ENCODE assay signal across 31 cellular contexts in genomic region chr15:41396111-41396510, GRCh38. TPM values are rescaled to one million over a fixed set of nuclear protein-coding genes. Genes with fewer than 3 reads are reported as not detected.
DNase-seq lines count a peak whose midpoint lies in the region; ATAC-seq, FAIRE-seq and TF ChIP-seq lines count a peak whose summit lies in the region.
"Had no signal": no experiment of that assay in that cellular context is flagged by ENCODE, and none has a peak within 500 bp of the region (broad histone marks: within the 10 kb centered on the region; RNA-seq: fewer than 3 reads in every experiment).

No MANE protein-coding gene starts in this region.

- H3K9me3 Mint-ChIP-seq in activated T-cell treated with anti-CD3 and anti-CD28 coated beads, Interleukin-2, amount 50 U/mL, for 4 hours = no peaks in the 10 kb centered on the region
- no peaks in the 10 kb centered on the region for H3K9me3 Mint-ChIP-seq in stimulated activated effector memory CD8-positive, alpha-beta T cell treated with anti-CD3 and anti-CD28 coated beads, Interleukin-12 subunit alpha, Interleukin-12 subunit beta, amount 100 ng/mL, for 72 hours
- H3K9me3 Mint-ChIP-seq: activated naive CD8-positive, alpha-beta T cell treated with anti-CD3 and anti-CD28 coated beads, Interleukin-2, amount 50 U/mL, for 24 hours; CD8-positive, alpha-beta memory T cell; HFFc6; mesothelial cell of epicardium had no signal

- POLR2A ChIA-PET in GM12878 (lab: Charles Lee) = interaction anchor here (0.7 kb wide), 1 partner anchor 63 kb away, joined by 3 read pairs; no protein-coding TSS in a partner anchor

- no peak for ATAC-seq in activated T-cell treated with anti-CD3 and anti-CD28 coated beads, Interleukin-2, amount 50 U/mL, for 4 hours
- no peak for ATAC-seq in GM12878
- no peak for ATAC-seq in stimulated activated effector memory CD8-positive, alpha-beta T cell treated with anti-CD3 and anti-CD28 coated beads, Interleukin-12 subunit alpha, Interleukin-12 subunit beta, amount 100 ng/mL, for 72 hours
- ATAC-seq: activated naive CD8-positive, alpha-beta T cell treated with anti-CD3 and anti-CD28 coated beads, Interleukin-2, amount 50 U/mL, for 24 hours; left ventricle myocardium superior; right lobe of liver had no signal

- H3K4me3 ChIP-seq in GM12878 (no peak overlapping the region), stomach (no peak overlapping the region)
- H3K4me3 ChIP-seq: cardiac muscle cell, colonic mucosa, right lobe of liver, transverse colon had no signal

- CTCF ChIA-PET in GM12878 (lab: Yijun Ruan, JAX) = no interaction called here

- peak overlapping the region; percentile 25 for H3K4me3 Mint-ChIP-seq in activated T-cell treated with anti-CD3 and anti-CD28 coated beads, Interleukin-2, amount 50 U/mL, for 4 hours
- H3K4me3 Mint-ChIP-seq in stimulated activated effector memory CD8-positive, alpha-beta T cell treated with anti-CD3 and anti-CD28 coated beads, Interleukin-12 subunit alpha, Interleukin-12 subunit beta, amount 100 ng/mL, for 72 hours = no peak overlapping the region
- H3K4me3 Mint-ChIP-seq: activated naive CD8-positive, alpha-beta T cell treated with anti-CD3 and anti-CD28 coated beads, Interleukin-2, amount 50 U/mL, for 24 hours; CD8-positive, alpha-beta memory T cell; HFFc6; mesothelial cell of epicardium had no signal

- no peak for DNase-seq in activated T-cell treated with anti-CD3 and anti-CD28 coated beads, Interleukin-2, amount 50 U/mL, for 4 hours
- DNase-seq in activated T-cell treated with anti-CD3 and anti-CD28 coated beads for 4 hours (no peak), MV-4-11 (lab: John Stamatoyannopoulos, UW) (peak; percentile 3), GM12878 (ENCODE audit: low read depth, low spot score) (no peak), NCI-H345 (lab: John Stamatoyannopoulos, UW) (no peak), stomach (no peak)
- DNase-seq in stimulated activated effector memory CD8-positive, alpha-beta T cell treated with anti-CD3 and anti-CD28 coated beads, Interleukin-12 subunit alpha, Interleukin-12 subunit beta, amount 100 ng/mL, for 72 hours (ENCODE audit: low spot score in 2 of 2) = no peak
- no peak for DNase-seq in stimulated activated naive CD4-positive, alpha-beta T cell treated with Interleukin-2 at 50 U/mL for 16 hours (lab: John Stamatoyannopoulos, UW)
- DNase-seq: activated CD4-positive, alpha-beta T cell treated with anti-CD3 and anti-CD28 coated beads, Interleukin-2, amount 50 U/mL, for 1 hour; activated effector memory CD4-positive, alpha-beta T cell treated with anti-CD3 and anti-CD28 coated beads, Interleukin-2, amount 50 U/mL, for 16 hours; activated naive CD8-positive, alpha-beta T cell treated with anti-CD3 and anti-CD28 coated beads, Interleukin-2, amount 50 U/mL, for 24 hours; CD8-positive, alpha-beta memory T cell; colonic mucosa; glutamatergic neuron; GOT3; HFFc6; KBM-7; left ventricle myocardium superior; NCI-H1436 treated with DMSO at 0.1 percent for 48 hours; NCI-H2107; NCI-H748 treated with DMSO at 0.1 percent for 48 hours; right lobe of liver; SIG-M5; T1000; transverse colon had no signal

- H3K9me3 ChIP-seq in GM12878 (replicated peaks; ENCODE audit: control insufficient read depth, insufficient read depth, low read length) (no peaks in the 10 kb centered on the region), stomach (no peaks in the 10 kb centered on the region)
- H3K9me3 ChIP-seq: colonic mucosa, right lobe of liver, transverse colon had no signal

- peak; percentile 52 for FAIRE-seq in GM12878 (lab: Jason Lieb, UNC)
- FAIRE-seq: astrocyte, GM18507, islet of Langerhans had no signal

- TF ChIP-seq EP300 in GM12878 (IDR thresholded peaks at IDR 0.05; ENCODE audit: borderline replicate concordance in 1 of 2, control insufficient read depth in 1 of 2, low read depth in 2 of 2, low read length in 2 of 2) (no peak), stomach (IDR thresholded peaks at IDR 0.05) (no peak)

- H3K27me3 Mint-ChIP-seq in activated T-cell treated with anti-CD3 and anti-CD28 coated beads, Interleukin-2, amount 50 U/mL, for 4 hours (ENCODE audit: low read depth) = no peaks in the 10 kb centered on the region
- H3K27me3 Mint-ChIP-seq: activated naive CD8-positive, alpha-beta T cell treated with anti-CD3 and anti-CD28 coated beads, Interleukin-2, amount 50 U/mL, for 24 hours; CD8-positive, alpha-beta memory T cell; progenitor cell of endocrine pancreas had no signal

- in situ Hi-C loops in GM12878 (cut with MboI) = no loop called here

- SMC1A ChIA-PET in GM12878 (lab: Charles Lee; ENCODE audit: uncharacterized antibody, unreplicated experiment) = no interaction called here

- H3K4me2 ChIP-seq in GM12878 (ENCODE audit: control insufficient read depth, insufficient read depth) = no peak overlapping the region

- RAD21 ChIA-PET in GM12878 (lab: Charles Lee; ENCODE audit: unreplicated experiment) = interaction anchor here (0.7 kb wide), 1 partner anchor 31 kb away, joined by 9 read pairs; no protein-coding TSS in a partner anchor

- no peak overlapping the region for H2AFZ ChIP-seq in GM12878 (ENCODE audit: control insufficient read depth, low read depth, low read length)

- 55% methylated on average over 3 of the region's 3 CpGs for whole genome bisulfite sequencing in GM12878 (ENCODE audit: insufficient coverage, insufficient replicate concordance, low lambda C conversion rate, missing lambda C conversion rate)
- WGBS in stomach, 5 donors = 78 to 94% (median 85%) methylated on average over 3 of the region's 3 CpGs

- peak overlapping the region; percentile 5 for H3K27ac Mint-ChIP-seq in stimulated activated effector memory CD8-positive, alpha-beta T cell treated with anti-CD3 and anti-CD28 coated beads, Interleukin-12 subunit alpha, Interleukin-12 subunit beta, amount 100 ng/mL, for 72 hours
- H3K27ac Mint-ChIP-seq: activated naive CD8-positive, alpha-beta T cell treated with anti-CD3 and anti-CD28 coated beads, Interleukin-2, amount 50 U/mL, for 24 hours; HFFc6; mesothelial cell of epicardium; progenitor cell of endocrine pancreas had no signal

- no peaks in the 10 kb centered on the region for H4K20me1 ChIP-seq in GM12878 (ENCODE audit: control insufficient read depth, insufficient read depth)

- peaks cover 1% of the 10 kb centered on the region; the same call in 1 of the 2 replicates for H3K79me2 ChIP-seq in GM12878 (ENCODE audit: control insufficient read depth, insufficient read depth, low read length)

- H3K27me3 ChIP-seq in GM12878 (replicated peaks in 1 of 2; ENCODE audit: control insufficient read depth in 2 of 2, insufficient read depth in 2 of 2, low read length in 1 of 2) (no peaks in the 10 kb centered on the region), stomach (no peaks in the 10 kb centered on the region)
- H3K27me3 ChIP-seq: cardiac muscle cell, colonic mucosa, right lobe of liver, transverse colon had no signal

- intact Hi-C loops in GM12878 (cut with micrococcal nuclease; ENCODE audit: unreplicated experiment) = no loop called here
- intact Hi-C loops in stomach (cut with DNase I; ENCODE audit: low total_unique reads) = no loop called here

- peaks cover 19% of the 10 kb centered on the region for H3K4me1 Mint-ChIP-seq in activated T-cell treated with anti-CD3 and anti-CD28 coated beads, Interleukin-2, amount 50 U/mL, for 4 hours (ENCODE audit: low read depth)
- H3K4me1 Mint-ChIP-seq in stimulated activated effector memory CD8-positive, alpha-beta T cell treated with anti-CD3 and anti-CD28 coated beads, Interleukin-12 subunit alpha, Interleukin-12 subunit beta, amount 100 ng/mL, for 72 hours = peaks cover 18% of the 10 kb centered on the region
- H3K4me1 Mint-ChIP-seq: mesothelial cell of epicardium had no signal

- H3K27ac ChIP-seq in GM12878 (ENCODE audit: control insufficient read depth, insufficient read depth) (no peak overlapping the region; the same call in 1 of the 2 replicates), stomach (no peak overlapping the region)
- H3K27ac ChIP-seq: cardiac muscle cell, colonic mucosa, right lobe of liver, transverse colon had no signal

- H3K36me3 Mint-ChIP-seq in activated T-cell treated with anti-CD3 and anti-CD28 coated beads, Interleukin-2, amount 50 U/mL, for 4 hours (ENCODE audit: insufficient read depth) = peaks cover 27% of the 10 kb centered on the region
- H3K36me3 Mint-ChIP-seq in stimulated activated effector memory CD8-positive, alpha-beta T cell treated with anti-CD3 and anti-CD28 coated beads, Interleukin-12 subunit alpha, Interleukin-12 subunit beta, amount 100 ng/mL, for 72 hours = peaks cover 49% of the 10 kb centered on the region

- no peak for TF ChIP-seq RAD21 in GM12878 (IDR thresholded peaks at IDR 0.05; ENCODE audit: insufficient read depth, low read depth, low read length)

- H3K36me3 ChIP-seq in GM12878 (ENCODE audit: control insufficient read depth in 2 of 2, insufficient read depth in 2 of 2, low read length in 1 of 2) (peaks cover 0 to 12% of the 10 kb centered on the region in 2 experiments; a peak in 1 of 4 replicates), stomach (peaks cover 23 to 55% (median 52%) of the 10 kb centered on the region in 4 donors)
- H3K36me3 ChIP-seq: colonic mucosa had no signal

- TF ChIP-seq CTCF in GM12878 (IDR thresholded peaks at IDR 0.05 in 2 of 3, conservative IDR thresholded peaks at IDR 0.05 in 1 of 3; ENCODE audit: control insufficient read depth in 2 of 3, extremely low read depth in 1 of 3, insufficient read depth in 1 of 3, low read depth in 3 of 3, low read length in 3 of 3) = no peak
- TF ChIP-seq CTCF in stomach (IDR thresholded peaks at IDR 0.05) = no peak

- H3K4me1 ChIP-seq in GM12878 (ENCODE audit: control insufficient read depth, insufficient read depth, low read length) (peaks cover 4% of the 10 kb centered on the region; the same call in 1 of the 2 replicates), stomach (peaks cover 0 to 5% (median 3%) of the 10 kb centered on the region in 4 donors)
- H3K4me1 ChIP-seq: colonic mucosa, right lobe of liver had no signal

- no peak for TF ChIP-seq POLR2A in GM12878 (IDR thresholded peaks at IDR 0.05; ENCODE audit: low read depth, low read length)
- no peak for TF ChIP-seq POLR2A in stomach (IDR thresholded peaks at IDR 0.05)

- H3K9ac ChIP-seq in GM12878 (ENCODE audit: control insufficient read depth, insufficient read depth, low read length) = no peak overlapping the region

- no TSS peak for BruUV-seq in GM12878 (replicated peaks; lab: Mats Ljungman, UMichigan)

RNA-seq across cellular contexts. Expression of gene NDUFAF1, which starts 6.2 kb away (rescaled TPM):
- 10 to 100 TPM; 28.6 to 31.4 (median 29.3) TPM for total RNA-seq in activated T-cell treated with anti-CD3 and anti-CD28 coated beads, Interleukin-2, amount 50 U/mL, for 4 hours
- 15.4 and 15.6 TPM in 2 replicates for total RNA-seq in GM12878 (2013; cell fraction: nucleolus; rRNA removed)
- 16.7 and 18.9 TPM in 2 replicates for total RNA-seq in GM12878 (2014; rRNA removed)
- total RNA-seq in GM12878 (2014; rRNA removed; fragmentation: Illumina TruSeq; extraction: Trizol) = 20.8 and 22.6 TPM in 2 replicates
- total RNA-seq in GM12878 (2021) = 16.6 and 17.3 TPM in 2 replicates
- 17.6 TPM for polyA plus RNA-seq in GM12878 (2011; ENCODE audit: low read depth)
- 19.4 and 27.9 TPM in 2 replicates for polyA plus RNA-seq in GM12878 (2011; rRNA removed)
- 8.6 and 9.8 TPM in 2 replicates for polyA plus RNA-seq in GM12878 (2011; cell fraction: cytosol; rRNA removed)
- 6.1 and 8.7 TPM in 2 replicates for polyA plus RNA-seq in GM12878 (2011; cell fraction: nucleus; rRNA removed)
- polyA plus RNA-seq in GM12878 (2012) = 13.8 and 14.7 TPM in 2 replicates
- polyA plus RNA-seq in GM12878 (2014; fragmentation: Illumina TruSeq; extraction: Trizol) = 23.5 and 33.9 TPM in 2 replicates
- polyA plus RNA-seq in GM12878 (2014; fragmentation: Nextera tagmentation; extraction: Ambion mirVana) = 10 to 100 TPM; 46.4 to 47.2 TPM
- 17.1 and 19.2 TPM in 2 replicates for polyA plus RNA-seq in GM12878 (2014; rRNA removed)
- polyA plus RNA-seq in GM12878 (2016; fragmentation: Nextera tagmentation; extraction: Ambion mirVana) = 10 to 100 TPM; 37.8 to 38.8 TPM
- 5.3 and 6.2 TPM in 2 replicates for polyA minus RNA-seq in GM12878 (2011; rRNA and poly(A)+ RNA removed)
- polyA minus RNA-seq in GM12878 (2011; cell fraction: cytosol; rRNA and poly(A)+ RNA removed) = 2.4 and 3.1 TPM in 2 replicates
- polyA minus RNA-seq in GM12878 (2011; cell fraction: nucleus; rRNA and poly(A)+ RNA removed) = 2.7 and 3.9 TPM in 2 replicates
- total RNA-seq in stomach = 10 to 100 TPM in 4 of 5 donors, 1 to 10 TPM in 1; 7.4 to 74.1 (median 17.8) TPM
- 10 to 100 TPM; 16.5 to 20.2 (median 18.9) TPM for polyA plus RNA-seq in stomach

RNA-seq across cellular contexts. Expression of gene RTF1, which starts 20.8 kb away (rescaled TPM):
- 10 to 100 TPM; 28.6 to 38.3 (median 32.6) TPM for total RNA-seq in activated T-cell treated with anti-CD3 and anti-CD28 coated beads, Interleukin-2, amount 50 U/mL, for 4 hours
- 18.6 and 23.8 TPM in 2 replicates for total RNA-seq in GM12878 (2013; cell fraction: nucleolus; rRNA removed)
- total RNA-seq in GM12878 (2014; rRNA removed) = 15.2 and 19.3 TPM in 2 replicates
- 35.5 and 35.6 TPM in 2 replicates for total RNA-seq in GM12878 (2014; rRNA removed; fragmentation: Illumina TruSeq; extraction: Trizol)
- total RNA-seq in GM12878 (2021) = 28.4 and 31.2 TPM in 2 replicates
- polyA plus RNA-seq in GM12878 (2011; ENCODE audit: low read depth) = 13.9 TPM
- polyA plus RNA-seq in GM12878 (2011; rRNA removed) = 29.2 and 33.0 TPM in 2 replicates
- polyA plus RNA-seq in GM12878 (2011; cell fraction: cytosol; rRNA removed) = 18.7 and 18.9 TPM in 2 replicates
- 8.5 and 12.8 TPM in 2 replicates for polyA plus RNA-seq in GM12878 (2011; cell fraction: nucleus; rRNA removed)
- 20.8 and 23.3 TPM in 2 replicates for polyA plus RNA-seq in GM12878 (2012)
- polyA plus RNA-seq in GM12878 (2014; fragmentation: Illumina TruSeq; extraction: Trizol) = 49.1 and 51.8 TPM in 2 replicates
- 10 to 100 TPM in 1 of 2 experiments, 1 to 10 TPM in 1; 7.2 to 10.9 TPM for polyA plus RNA-seq in GM12878 (2014; fragmentation: Nextera tagmentation; extraction: Ambion mirVana)
- polyA plus RNA-seq in GM12878 (2014; rRNA removed) = 35.1 and 35.4 TPM in 2 replicates
- polyA plus RNA-seq in GM12878 (2016; fragmentation: Nextera tagmentation; extraction: Ambion mirVana) = 10 to 100 TPM; 67.0 to 67.9 TPM
- polyA minus RNA-seq in GM12878 (2011; rRNA and poly(A)+ RNA removed) = 13.0 and 16.9 TPM in 2 replicates
- 10.9 and 15.5 TPM in 2 replicates for polyA minus RNA-seq in GM12878 (2011; cell fraction: cytosol; rRNA and poly(A)+ RNA removed)
- polyA minus RNA-seq in GM12878 (2011; cell fraction: nucleus; rRNA and poly(A)+ RNA removed) = 3.4 and 6.3 TPM in 2 replicates
- total RNA-seq in stomach = 10 to 100 TPM in 4 of 5 donors, 1 to 10 TPM in 1; 8.8 to 47.9 (median 44.6) TPM
- 10 to 100 TPM; 13.4 to 46.0 (median 16.7) TPM for polyA plus RNA-seq in stomach
